Comparison of ENCODE assay signal across 16 cellular contexts in the genomic region with DNA sequence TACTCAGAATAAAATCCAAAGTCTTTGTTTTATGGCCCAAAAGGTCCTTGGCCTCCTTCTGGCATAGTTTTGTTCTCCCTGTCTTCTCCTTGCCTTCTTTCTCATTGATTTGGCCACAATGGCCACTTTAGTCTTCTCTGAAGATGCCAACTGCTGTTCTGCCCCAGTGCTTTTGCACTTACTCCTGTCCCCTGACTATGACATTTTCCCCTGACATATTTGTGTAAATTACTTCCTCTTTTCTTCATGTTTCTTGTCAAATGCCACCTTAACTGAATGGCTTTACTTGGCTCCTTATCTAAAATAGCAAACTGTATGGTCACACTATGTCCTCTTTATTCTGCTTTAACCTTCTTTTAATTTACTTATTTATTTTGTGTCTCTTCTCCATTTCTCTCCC.
"Had no signal": no experiment of that assay in that cellular context is flagged by ENCODE, and none has a peak within 500 bp of the region (broad histone marks: within the 10 kb centered on the region; RNA-seq: fewer than 3 reads in every experiment).

No MANE protein-coding gene starts in this region.

- H3K4me1 ChIP-seq: gastrocnemius medialis, heart right ventricle, parathyroid adenoma, prostate gland, right lobe of liver, tibial nerve, upper lobe of right lung, vagina had no signal

- H3K36me3 ChIP-seq: gastrocnemius medialis, heart right ventricle, prostate gland, right lobe of liver, tibial nerve, upper lobe of right lung, vagina had no signal

- H3K4me3 ChIP-seq: gastrocnemius medialis, heart right ventricle, prostate gland, right lobe of liver, tibial nerve, upper lobe of right lung, vagina had no signal

- DNase-seq: effector memory CD4-positive, alpha-beta T cell; gastrocnemius medialis; heart right ventricle; hypothalamus; kidney glomerular epithelial cell; mesendoderm; naive B cell; retina; right lobe of liver; stimulated activated CD4-positive, alpha-beta T cell treated with anti-CD3 and anti-CD28 coated beads, Interleukin-4, amount 100 ng/mL, for 1 hour; stimulated activated CD8-positive, alpha-beta memory T cell treated with anti-CD3 and anti-CD28 coated beads, Interleukin-4, amount 100 ng/mL, for 48 hours; upper lobe of right lung had no signal

- H3K27ac ChIP-seq: gastrocnemius medialis, heart right ventricle, parathyroid adenoma, prostate gland, right lobe of liver, tibial nerve, upper lobe of right lung, vagina had no signal

- H3K9me3 ChIP-seq: gastrocnemius medialis, heart right ventricle, prostate gland, right lobe of liver, tibial nerve, upper lobe of right lung, vagina had no signal

- H3K27me3 ChIP-seq: gastrocnemius medialis, heart right ventricle, tibial nerve, upper lobe of right lung, vagina had no signal
